In genomic region chr16:4386452-4386813, GRCh38 we compare ENCODE assay signal across 13 cellular contexts. TPM values are rescaled to one million over a fixed set of nuclear protein-coding genes. Genes with fewer than 3 reads are reported as not detected.
DNase-seq lines count a peak whose midpoint lies in the region; ATAC-seq and TF ChIP-seq lines count a peak whose summit lies in the region.
"Had no signal": no experiment of that assay in that cellular context is flagged by ENCODE, and none has a peak within 500 bp of the region (broad histone marks: within the 10 kb centered on the region; RNA-seq: fewer than 3 reads in every experiment).

No MANE protein-coding gene starts in this region.

- TF ChIP-seq RAD21 in SK-N-SH (IDR thresholded peaks at IDR 0.05; ENCODE audit: low read length), result no peak

- intact Hi-C loops in CD4-positive, alpha-beta T cell (cut with DNase I, micrococcal nuclease), result loop anchor here in 1 of 2 experiments (2.0 kb wide), 1 partner anchor 14 kb away; no protein-coding TSS in a partner anchor
- intact Hi-C loops in spleen (cut with DNase I; ENCODE audit: low total_unique reads), result no loop called here

- H3K4me1 Mint-ChIP-seq in CD4-positive, alpha-beta T cell (ENCODE audit: low read depth), result no peaks in the 10 kb centered on the region

- no peaks in the 10 kb centered on the region for H3K9me2 ChIP-seq in SK-N-SH

- H3K4me1 ChIP-seq in SK-N-SH (ENCODE audit: control insufficient read depth in 1 of 2, insufficient read depth in 2 of 2, low read depth in 1 of 2, low read length in 1 of 2) (peaks cover 30 to 73% of the 10 kb centered on the region in 2 experiments; a peak in 3 of 4 replicates), right atrium auricular region (peaks cover 0 to 49% of the 10 kb centered on the region in 2 donors), spleen (peaks cover 0 to 90% (median 34%) of the 10 kb centered on the region in 6 donors)

- peak overlapping the region; percentile 44; the same call in 1 of the 2 replicates for H3K4me2 ChIP-seq in SK-N-SH

- CTCF ChIA-PET in CD4-positive, alpha-beta T cell (lab: Charles Lee), result no interaction called here
- CTCF ChIA-PET in SK-N-SH (lab: Yijun Ruan, JAX), result interaction anchor here (0.8 to 32.1 kb wide), 4 partner anchors 8 to 27 kb away, joined by 3 to 558 read pairs (median 8); no protein-coding TSS in a partner anchor

- H3K36me3 ChIP-seq in SK-N-SH (replicated peaks in 1 of 2; ENCODE audit: control insufficient read depth in 1 of 2, insufficient read depth in 2 of 2, low read length in 1 of 2) (peaks cover 0 to 23% of the 10 kb centered on the region in 2 experiments), right atrium auricular region (peaks cover 16% of the 10 kb centered on the region), spleen (peaks cover 4 to 100% (median 91%) of the 10 kb centered on the region in 6 donors)

- peak overlapping the region; percentile 80 for H3K27ac Mint-ChIP-seq in CD4-positive, alpha-beta T cell
- H3K27ac Mint-ChIP-seq: nephron progenitor cell had no signal

- no peaks in the 10 kb centered on the region for H3K9me3 Mint-ChIP-seq in CD4-positive, alpha-beta T cell
- H3K9me3 Mint-ChIP-seq: nephron progenitor cell had no signal

- H4K20me1 ChIP-seq in SK-N-SH (ENCODE audit: insufficient read depth), result peaks cover 5% of the 10 kb centered on the region; the same call in 1 of the 2 replicates

- no peak overlapping the region for H3K27ac ChIP-seq in CD4-positive, alpha-beta T cell (ENCODE audit: low read depth, low read length)
- H3K27ac ChIP-seq in SK-N-SH (ENCODE audit: low read depth in 2 of 2, low read length in 1 of 2) (peak overlapping the region; percentile 48 to 93; a peak in 3 of 4 replicates), right atrium auricular region (peak overlapping the region; percentile 25 to 46), spleen (peak overlapping the region in 6 of 8 donors; percentile 41 to 76 (median 58))

- TF ChIP-seq CTCF in CD4-positive, alpha-beta T cell (IDR thresholded peaks at IDR 0.05), result no peak
- TF ChIP-seq CTCF in SK-N-SH (IDR thresholded peaks at IDR 0.05) (no peak), right atrium auricular region (IDR thresholded peaks at IDR 0.05) (no peak), spleen (IDR thresholded peaks at IDR 0.05 in 8 of 11, conservative IDR thresholded peaks at IDR 0.05 in 3 of 11) (no peak)

- DNase-seq in CD4-positive, alpha-beta T cell, result no peak
- no peak for DNase-seq in SK-N-SH
- no peak for DNase-seq in right atrium auricular region (ENCODE audit: low spot score)
- no peak for DNase-seq in spleen
- DNase-seq in stimulated activated CD4-positive, alpha-beta T cell treated with anti-CD3 and anti-CD28 coated beads, Interleukin-12 subunit alpha, Interleukin-12 subunit beta, amount 100 ng/mL, for 4 hours, result no peak
- DNase-seq in NCI-H1436 (lab: John Stamatoyannopoulos, UW), result no peak
- DNase-seq: activated CD4-positive, CD25-positive, alpha-beta regulatory T cell; erythroblast; NCI-H1092 treated with DMSO at 0.1 percent for 48 hours; NCI-H69 had no signal

- no peak overlapping the region for H3K4me3 Mint-ChIP-seq in CD4-positive, alpha-beta T cell
- H3K4me3 Mint-ChIP-seq: nephron progenitor cell had no signal

- H3F3A ChIP-seq in SK-N-SH (replicated peaks; ENCODE audit: insufficient read depth), result peaks cover 19% of the 10 kb centered on the region

- H3K36me3 Mint-ChIP-seq in CD4-positive, alpha-beta T cell (ENCODE audit: low read depth), result peaks cover 90% of the 10 kb centered on the region

- no peak for TF ChIP-seq POLR2A in spleen (IDR thresholded peaks at IDR 0.05)

- H3K9ac ChIP-seq in SK-N-SH, result no peak overlapping the region

- 51% methylated on average over 3 of the region's 8 CpGs for WGBS in SK-N-SH (ENCODE audit: low lambda C conversion rate)
- WGBS in spleen, 5 donors, result 53 to 89% (median 88%) methylated on average over 7 to 8 of the region's 8 CpGs

- H3K27me3 Mint-ChIP-seq in CD4-positive, alpha-beta T cell, result no peaks in the 10 kb centered on the region

- no peak overlapping the region for H2AFZ ChIP-seq in SK-N-SH (ENCODE audit: low read depth)

- no peaks in the 10 kb centered on the region for H3K27me3 ChIP-seq in CD4-positive, alpha-beta T cell (ENCODE audit: control insufficient read depth, insufficient read depth, low read length)
- H3K27me3 ChIP-seq in SK-N-SH (ENCODE audit: insufficient read depth) (no peaks in the 10 kb centered on the region), right atrium auricular region (no peaks in the 10 kb centered on the region), spleen (replicated peaks in 1 of 7) (no peaks in the 10 kb centered on the region)

- H3K79me2 ChIP-seq in SK-N-SH (ENCODE audit: insufficient read depth), result no peaks in the 10 kb centered on the region

- ATAC-seq in CD4-positive, alpha-beta T cell (ENCODE audit: poor library complexity), result no peak
- ATAC-seq in HG02763 (IDR thresholded peaks at IDR 0.05; ENCODE audit: unreplicated experiment), result no peak
- ATAC-seq in HG03045 (IDR thresholded peaks at IDR 0.05; ENCODE audit: unreplicated experiment), result no peak

- no peaks in the 10 kb centered on the region for H3K9me3 ChIP-seq in CD4-positive, alpha-beta T cell (ENCODE audit: control insufficient read depth, low read length)
- no peaks in the 10 kb centered on the region for H3K9me3 ChIP-seq in SK-N-SH
- no peaks in the 10 kb centered on the region for H3K9me3 ChIP-seq in right atrium auricular region
- H3K9me3 ChIP-seq in spleen, result no peaks in the 10 kb centered on the region

- TF ChIP-seq EP300 in SK-N-SH (IDR thresholded peaks at IDR 0.05; ENCODE audit: borderline replicate concordance in 1 of 2, low read depth in 1 of 2, low read length in 1 of 2), result no peak

- no peak overlapping the region for H3K4me3 ChIP-seq in SK-N-SH (ENCODE audit: low read depth in 2 of 2, low read length in 1 of 2)
- no peak overlapping the region for H3K4me3 ChIP-seq in right atrium auricular region
- no peak overlapping the region for H3K4me3 ChIP-seq in spleen

- POLR2A ChIA-PET in CD4-positive, alpha-beta T cell (lab: Charles Lee), result no interaction called here
- POLR2A ChIA-PET in SK-N-SH (lab: Yijun Ruan, JAX), result interaction anchor here (1.0 to 1.1 kb wide), 2 partner anchors 8 to 13 kb away, joined by 3 to 5 read pairs; no protein-coding TSS in a partner anchor

TF ChIP-seq in SK-N-SH, 30 proteins besides CTCF, POLR2A, EP300 and RAD21 (continues in another document):
- TF ChIP-seq, protein P1, sequence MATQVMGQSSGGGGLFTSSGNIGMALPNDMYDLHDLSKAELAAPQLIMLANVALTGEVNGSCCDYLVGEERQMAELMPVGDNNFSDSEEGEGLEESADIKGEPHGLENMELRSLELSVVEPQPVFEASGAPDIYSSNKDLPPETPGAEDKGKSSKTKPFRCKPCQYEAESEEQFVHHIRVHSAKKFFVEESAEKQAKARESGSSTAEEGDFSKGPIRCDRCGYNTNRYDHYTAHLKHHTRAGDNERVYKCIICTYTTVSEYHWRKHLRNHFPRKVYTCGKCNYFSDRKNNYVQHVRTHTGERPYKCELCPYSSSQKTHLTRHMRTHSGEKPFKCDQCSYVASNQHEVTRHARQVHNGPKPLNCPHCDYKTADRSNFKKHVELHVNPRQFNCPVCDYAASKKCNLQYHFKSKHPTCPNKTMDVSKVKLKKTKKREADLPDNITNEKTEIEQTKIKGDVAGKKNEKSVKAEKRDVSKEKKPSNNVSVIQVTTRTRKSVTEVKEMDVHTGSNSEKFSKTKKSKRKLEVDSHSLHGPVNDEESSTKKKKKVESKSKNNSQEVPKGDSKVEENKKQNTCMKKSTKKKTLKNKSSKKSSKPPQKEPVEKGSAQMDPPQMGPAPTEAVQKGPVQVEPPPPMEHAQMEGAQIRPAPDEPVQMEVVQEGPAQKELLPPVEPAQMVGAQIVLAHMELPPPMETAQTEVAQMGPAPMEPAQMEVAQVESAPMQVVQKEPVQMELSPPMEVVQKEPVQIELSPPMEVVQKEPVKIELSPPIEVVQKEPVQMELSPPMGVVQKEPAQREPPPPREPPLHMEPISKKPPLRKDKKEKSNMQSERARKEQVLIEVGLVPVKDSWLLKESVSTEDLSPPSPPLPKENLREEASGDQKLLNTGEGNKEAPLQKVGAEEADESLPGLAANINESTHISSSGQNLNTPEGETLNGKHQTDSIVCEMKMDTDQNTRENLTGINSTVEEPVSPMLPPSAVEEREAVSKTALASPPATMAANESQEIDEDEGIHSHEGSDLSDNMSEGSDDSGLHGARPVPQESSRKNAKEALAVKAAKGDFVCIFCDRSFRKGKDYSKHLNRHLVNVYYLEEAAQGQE (IDR thresholded peaks at IDR 0.05; ENCODE audit: low read depth, low read length), result no peak

RNA-seq across cellular contexts. Expression of gene VASN, which starts 14.8 kb away (rescaled TPM):
- total RNA-seq in CD4-positive, alpha-beta T cell, result under 1 TPM; 0.70 to 0.77 TPM
- polyA plus RNA-seq in SK-N-SH (2012; rRNA removed) (11.4 and 37.4 TPM in 2 replicates), spleen (1 to 10 TPM; 2.0 to 6.3 (median 5.2) TPM)
- polyA plus RNA-seq in SK-N-SH (2012; cell fraction: cytosol; rRNA removed), result 14.5 and 28.9 TPM in 2 replicates
- 42.9 and 52.9 TPM in 2 replicates for polyA plus RNA-seq in SK-N-SH (2012; cell fraction: nucleus; rRNA removed)
- total RNA-seq in right atrium auricular region (10 to 100 TPM; 17.9 to 39.0 TPM), spleen (10 to 100 TPM in 5 of 7 donors, 1 to 10 TPM in 2; 7.4 to 24.9 (median 15.6) TPM)

RNA-seq across cellular contexts. Expression of gene CORO7, which starts 30.0 kb away (rescaled TPM):
- 100 to 1,000 TPM; 801 to 805 TPM for total RNA-seq in CD4-positive, alpha-beta T cell
- polyA plus RNA-seq in SK-N-SH (2012; rRNA removed) (21.9 and 25.8 TPM in 2 replicates), spleen (10 to 100 TPM; 29.7 to 70.6 (median 50.5) TPM)
- 6.6 and 7.3 TPM in 2 replicates for polyA plus RNA-seq in SK-N-SH (2012; cell fraction: cytosol; rRNA removed)
- 166 and 305 TPM in 2 replicates for polyA plus RNA-seq in SK-N-SH (2012; cell fraction: nucleus; rRNA removed)
- total RNA-seq in right atrium auricular region (10 to 100 TPM; 10.3 TPM), spleen (100 to 1,000 TPM in 6 of 7 donors, 10 to 100 TPM in 1; 89.9 to 177 (median 149) TPM)

RNA-seq across cellular contexts. Expression of gene PAM16, which starts 35.3 kb away (rescaled TPM):
- 10 to 100 TPM; 24.9 to 26.8 TPM for total RNA-seq in CD4-positive, alpha-beta T cell
- 96.3 and 96.4 TPM in 2 replicates for polyA plus RNA-seq in SK-N-SH (2012; rRNA removed)
- polyA plus RNA-seq in SK-N-SH (2012; cell fraction: cytosol; rRNA removed), result 52.4 and 75.8 TPM in 2 replicates
- 95.5 and 121 TPM in 2 replicates for polyA plus RNA-seq in SK-N-SH (2012; cell fraction: nucleus; rRNA removed)
- 10 to 100 TPM; 54.6 to 85.7 TPM for total RNA-seq in right atrium auricular region
- 10 to 100 TPM; 26.7 to 45.9 (median 30.1) TPM for total RNA-seq in spleen
- 10 to 100 TPM; 65.5 to 88.8 (median 84.8) TPM for polyA plus RNA-seq in spleen

RNA-seq across cellular contexts. Expression of gene DNAJA3, which starts 39.2 kb away (rescaled TPM):
- 10 to 100 TPM; 17.2 to 18.8 TPM for total RNA-seq in CD4-positive, alpha-beta T cell
- 48.7 and 52.6 TPM in 2 replicates for polyA plus RNA-seq in SK-N-SH (2012; rRNA removed)
- 34.6 and 46.2 TPM in 2 replicates for polyA plus RNA-seq in SK-N-SH (2012; cell fraction: cytosol; rRNA removed)
- 88.0 and 107 TPM in 2 replicates for polyA plus RNA-seq in SK-N-SH (2012; cell fraction: nucleus; rRNA removed)
- 10 to 100 TPM; 47.6 to 50.5 TPM for total RNA-seq in right atrium auricular region
- total RNA-seq in spleen, result 10 to 100 TPM; 30.0 to 47.6 (median 35.5) TPM
- 10 to 100 TPM; 16.9 to 36.7 (median 20.7) TPM for polyA plus RNA-seq in spleen

Comparison
In these comparisons a context has a peak if more than half of its experiments do, and no peak if none do; other contexts are left out.
1. RNA of gene VASN, which starts 14.8 kb away (total RNA-seq): 17.9 to 39.0 TPM in right atrium auricular region and 7.4 to 24.9 TPM in spleen; 0.70 to 0.77 TPM in CD4-positive, alpha-beta T cell; every median in the first group is over 4 times any median in the second.
2. RNA of gene CORO7, which starts 30.0 kb away (total RNA-seq): 801 to 805 TPM in CD4-positive, alpha-beta T cell and 89.9 to 177 TPM in spleen; 10.3 TPM in right atrium auricular region; every median in the first group is over 4 times any median in the second.